Comparison of ENCODE assay signal across 10 cellular contexts in the genomic region with DNA sequence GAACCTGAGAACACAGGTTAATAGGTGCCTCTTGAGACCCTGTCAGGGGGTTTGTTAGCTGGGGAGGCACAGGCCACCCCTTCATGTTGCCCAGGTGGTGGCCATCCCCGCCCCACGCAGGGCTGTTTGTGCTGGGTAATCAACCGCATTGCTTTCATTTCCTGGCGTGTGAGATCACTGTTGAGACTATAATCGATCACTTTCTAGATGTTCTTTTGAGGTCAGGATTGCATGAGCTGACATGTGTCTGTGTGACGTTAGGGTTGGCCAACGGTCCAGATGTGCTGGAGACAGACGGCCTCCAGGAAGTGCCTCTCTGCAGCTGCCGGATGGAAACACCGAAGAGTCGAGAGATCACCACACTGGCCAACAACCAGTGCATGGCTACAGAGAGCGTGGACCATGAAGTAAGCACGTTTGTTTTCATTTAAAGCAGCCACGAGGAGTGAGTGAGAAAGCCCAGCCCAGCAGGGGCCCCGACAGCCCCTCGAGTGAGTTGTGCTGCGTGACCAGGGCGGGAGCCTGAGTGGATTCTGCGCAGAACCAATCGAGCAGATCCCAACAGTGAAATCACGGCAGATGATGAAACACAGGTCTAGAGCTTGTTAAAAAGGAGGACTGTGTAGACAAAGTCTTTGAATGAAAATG.
DNase-seq lines count a peak whose midpoint lies in the region; ATAC-seq and TF ChIP-seq lines count a peak whose summit lies in the region.
"Had no signal": no experiment of that assay in that cellular context is flagged by ENCODE, and none has a peak within 500 bp of the region (broad histone marks: within the 10 kb centered on the region; RNA-seq: fewer than 3 reads in every experiment).

No MANE protein-coding gene starts in this region.

- H3K4me1 Mint-ChIP-seq in activated CD4-positive, alpha-beta T cell treated with anti-CD3 and anti-CD28 coated beads, Interleukin-2, amount 10 ng/mL, durations not matched to agents 24 days and 14 days, result peaks cover 26% of the 10 kb centered on the region

- H3K9ac ChIP-seq in OCI-LY3 (ENCODE audit: low read length), result peak overlapping the region; percentile 23; the same call in 1 of the 2 replicates

- no peak overlapping the region for H3K4me2 ChIP-seq in OCI-LY3 (ENCODE audit: low read length)
- H3K4me2 ChIP-seq: A549 had no signal

- H3K4me1 ChIP-seq in OCI-LY3 (ENCODE audit: low read length), result peaks cover 49% of the 10 kb centered on the region
- peaks cover 18% of the 10 kb centered on the region for H3K4me1 ChIP-seq in ovary (ENCODE audit: insufficient read depth)
- H3K4me1 ChIP-seq: A549 had no signal

- H3K27ac ChIP-seq in OCI-LY3 (ENCODE audit: low read length), result peak overlapping the region; percentile 74
- H3K27ac ChIP-seq in ovary, result peak overlapping the region in 1 of 2 donors; percentile 80
- H3K27ac ChIP-seq: A549, thoracic aorta had no signal

- H3K79me2 ChIP-seq in OCI-LY3 (ENCODE audit: low read length), result peaks cover 42% of the 10 kb centered on the region

- 64 to 90% (median 80%) methylated on average over 21 of the region's 21 CpGs for WGBS in ovary, 3 donors

- no peaks in the 10 kb centered on the region for H3K27me3 ChIP-seq in OCI-LY3 (ENCODE audit: low read depth, low read length)
- no peaks in the 10 kb centered on the region for H3K27me3 ChIP-seq in ovary

- H4K20me1 ChIP-seq in OCI-LY3 (ENCODE audit: insufficient read depth, low read length), result no peaks in the 10 kb centered on the region

- H3K27me3 Mint-ChIP-seq in activated CD4-positive, alpha-beta T cell treated with anti-CD3 and anti-CD28 coated beads, Interleukin-2, amount 10 ng/mL, durations not matched to agents 24 days and 14 days, result no peaks in the 10 kb centered on the region

- TF ChIP-seq POLR2A in ovary (IDR thresholded peaks at IDR 0.05), result no peak

- intact Hi-C loops in activated CD4-positive, alpha-beta T cell treated with anti-CD3 and anti-CD28 coated beads, Interleukin-2, amount 10 ng/mL, durations not matched to agents 24 days and 14 days (cut with micrococcal nuclease), result no loop called here
- intact Hi-C loops in sciatic nerve (cut with DNase I), result no loop called here
- intact Hi-C loops in ovary (cut with DNase I), result no loop called here

- H3K9me3 Mint-ChIP-seq in activated CD4-positive, alpha-beta T cell treated with anti-CD3 and anti-CD28 coated beads, Interleukin-2, amount 10 ng/mL, durations not matched to agents 24 days and 14 days, result no peaks in the 10 kb centered on the region

- no peak overlapping the region for H3K4me3 Mint-ChIP-seq in activated CD4-positive, alpha-beta T cell treated with anti-CD3 and anti-CD28 coated beads, Interleukin-2, amount 10 ng/mL, durations not matched to agents 24 days and 14 days

- no peak for DNase-seq in activated CD4-positive, alpha-beta T cell treated with anti-CD3 and anti-CD28 coated beads, Interleukin-2, amount 10 ng/mL, durations not matched to agents 24 days and 14 days
- no peak for DNase-seq in activated CD4-positive, alpha-beta T cell treated with anti-CD3 and anti-CD28 coated beads for 4 hours
- DNase-seq in sciatic nerve (ENCODE audit: low spot score) (no peak), ovary (no peak), iPS-NIHi11 (ENCODE audit: low spot score) (no peak), NCI-H2171 treated with DMSO at 0.1 percent for 48 hours (lab: John Stamatoyannopoulos, UW) (no peak)

- no peak for TF ChIP-seq EP300 in ovary (IDR thresholded peaks at IDR 0.05)

- H3K4me3 ChIP-seq in OCI-LY3 (ENCODE audit: low read length) (no peak overlapping the region), ovary (no peak overlapping the region)
- H3K4me3 ChIP-seq: A549, thoracic aorta had no signal

- H3K27ac Mint-ChIP-seq in activated CD4-positive, alpha-beta T cell treated with anti-CD3 and anti-CD28 coated beads, Interleukin-2, amount 10 ng/mL, durations not matched to agents 24 days and 14 days, result peak overlapping the region; percentile 87

- no peaks in the 10 kb centered on the region; the same call in 1 of the 2 replicates for H3K9me3 ChIP-seq in OCI-LY3 (ENCODE audit: insufficient read depth, low read length)
- H3K9me3 ChIP-seq in ovary, result no peaks in the 10 kb centered on the region
- H3K9me3 ChIP-seq: A549, thoracic aorta had no signal

- H3K36me3 ChIP-seq in OCI-LY3 (replicated peaks; ENCODE audit: low read depth, low read length) (peaks cover 89% of the 10 kb centered on the region), ovary (no peaks in the 10 kb centered on the region)

- TF ChIP-seq CTCF in OCI-LY3 (IDR thresholded peaks at IDR 0.05; ENCODE audit: low read depth, low read length), result no peak
- no peak for TF ChIP-seq CTCF in ovary (IDR thresholded peaks at IDR 0.05)

- H2AFZ ChIP-seq in OCI-LY3 (ENCODE audit: low read depth, low read length), result no peak overlapping the region

- ATAC-seq in GM21619 (IDR thresholded peaks at IDR 0.05; ENCODE audit: unreplicated experiment) (peak; percentile 57), sciatic nerve (peak; percentile 59)
- ATAC-seq: A549 had no signal

- peaks cover 72% of the 10 kb centered on the region for H3K36me3 Mint-ChIP-seq in activated CD4-positive, alpha-beta T cell treated with anti-CD3 and anti-CD28 coated beads, Interleukin-2, amount 10 ng/mL, durations not matched to agents 24 days and 14 days (ENCODE audit: low read depth)
